Comparison of ENCODE assay signal across 19 cellular contexts in genomic region chr9:20286154-20286553, GRCh38.
A peak's percentile ranks its signal among the peaks of the same experiment; 100 is the strongest.
DNase-seq lines count a peak whose midpoint lies in the region; ATAC-seq, FAIRE-seq and TF ChIP-seq lines count a peak whose summit lies in the region.
"Had no signal": no experiment of that assay in that cellular context is flagged by ENCODE, and none has a peak within 500 bp of the region (broad histone marks: within the 10 kb centered on the region; RNA-seq: fewer than 3 reads in every experiment).

No MANE protein-coding gene starts in this region.

- no peak for TF ChIP-seq EP300 in HepG2 (IDR thresholded peaks at IDR 0.05; ENCODE audit: low read depth in 2 of 2, low read length in 2 of 2)
- TF ChIP-seq EP300 in HepG2 (CRISPR knock-in tag; IDR thresholded peaks at IDR 0.05; ENCODE audit: borderline replicate concordance): no peak

- no peak overlapping the region for H2AFZ ChIP-seq in HepG2 (ENCODE audit: low read length)

- no peaks in the 10 kb centered on the region for H3K27me3 Mint-ChIP-seq in endodermal cell (ENCODE audit: insufficient read depth)

- H3K27ac Mint-ChIP-seq in endodermal cell: no peak overlapping the region
- H3K27ac Mint-ChIP-seq: CD8-positive, alpha-beta T cell; HFFc6 had no signal

- intact Hi-C loops in HepG2 (cut with micrococcal nuclease; ENCODE audit: unreplicated experiment): no loop called here
- intact Hi-C loops in right lobe of liver (cut with DNase I): no loop called here

- H3K9me3 ChIP-seq in HepG2 (ENCODE audit: low read length): no peaks in the 10 kb centered on the region
- H3K9me3 ChIP-seq in right lobe of liver: no peaks in the 10 kb centered on the region
- H3K9me3 ChIP-seq in endodermal cell (ENCODE audit: control insufficient read depth, low read length): peaks cover 16% of the 10 kb centered on the region
- H3K9me3 ChIP-seq: A549, Caco-2, HAP-1 had no signal

- H3K36me3 Mint-ChIP-seq in endodermal cell (ENCODE audit: low read depth): no peaks in the 10 kb centered on the region
- H3K36me3 Mint-ChIP-seq: CD8-positive, alpha-beta T cell had no signal

- H3K9ac ChIP-seq in HepG2 (ENCODE audit: insufficient read depth, low read depth, low read length) (no peak overlapping the region), endodermal cell (ENCODE audit: extremely low read depth, low read length, poor library complexity, severe bottlenecking) (no peak overlapping the region)

- DNase-seq in HepG2 (ENCODE audit: low spot score) (no peak), right lobe of liver (no peak), endodermal cell (peak; percentile 2), retina (peak; percentile 84), NCI-H1930 (lab: John Stamatoyannopoulos, UW) (no peak), cerebellum (ENCODE audit: low spot score) (no peak)
- DNase-seq: 8988T; C1 segment of cervical spinal cord; Caco-2; CD8-positive, alpha-beta T cell; DMS153; DND-41; GOT3; HFFc6 had no signal

- H3K27me3 ChIP-seq in HepG2 (ENCODE audit: control insufficient read depth in 1 of 2, insufficient read depth in 2 of 2, low read length in 2 of 2) (no peaks in the 10 kb centered on the region), right lobe of liver (no peaks in the 10 kb centered on the region), endodermal cell (ENCODE audit: control insufficient read depth, insufficient read depth, low read length, poor library complexity, severe bottlenecking) (no peaks in the 10 kb centered on the region)

- no peaks in the 10 kb centered on the region for H3K79me2 ChIP-seq in HepG2 (ENCODE audit: insufficient read depth, low read length)

- FAIRE-seq in HepG2 (lab: Jason Lieb, UNC): no peak
- FAIRE-seq: A549, G401.6, GM12892, H54 had no signal

- peaks cover 8% of the 10 kb centered on the region for H3K9me3 Mint-ChIP-seq in endodermal cell
- H3K9me3 Mint-ChIP-seq: HFFc6 had no signal

- no TSS peak for BruUV-seq in HepG2 (replicated peaks; lab: Mats Ljungman, UMichigan)

- peaks cover 18% of the 10 kb centered on the region for H3K4me1 Mint-ChIP-seq in endodermal cell

- in situ Hi-C loops in HepG2 (cut with HindIII; ENCODE audit: extremely low pct_ligation_motif_present, low pct_unique_long_range_greater_than_20kb): no loop called here

- H3K4me3 ChIP-seq in HepG2 (replicated peaks in 1 of 3; ENCODE audit: insufficient read depth in 1 of 3, low read depth in 2 of 3, low read length in 3 of 3) (no peak overlapping the region), right lobe of liver (no peak overlapping the region), endodermal cell (ENCODE audit: low read length) (no peak overlapping the region)
- H3K4me3 ChIP-seq: A549, HAP-1 had no signal

- no peaks in the 10 kb centered on the region for H3K36me3 ChIP-seq in HepG2 (replicated peaks in 1 of 2; ENCODE audit: control insufficient read depth in 1 of 2, insufficient read depth in 2 of 2, low read length in 2 of 2)
- H3K36me3 ChIP-seq in right lobe of liver: no peaks in the 10 kb centered on the region
- no peaks in the 10 kb centered on the region for H3K36me3 ChIP-seq in endodermal cell (ENCODE audit: control insufficient read depth, insufficient read depth, low read length)
- H3K36me3 ChIP-seq: HAP-1 had no signal

- H3K4me3 Mint-ChIP-seq in endodermal cell: no peak overlapping the region
- H3K4me3 Mint-ChIP-seq: CD8-positive, alpha-beta T cell; HFFc6 had no signal

- TF ChIP-seq RAD21 in HepG2 (CRISPR knock-in tag; IDR thresholded peaks at IDR 0.05): no peak

- no peak for TF ChIP-seq CTCF in HepG2 (CRISPR knock-in tag; IDR thresholded peaks at IDR 0.05)
- TF ChIP-seq CTCF in right lobe of liver (IDR thresholded peaks at IDR 0.05): no peak
- no peak for TF ChIP-seq CTCF in endodermal cell (conservative IDR thresholded peaks at IDR 0.05)

- CTCF ChIA-PET in HepG2 (lab: Yijun Ruan, JAX; ENCODE audit: low intra/inter-chr PET ratio, low total read pairs): no interaction called here

- POLR2A ChIA-PET in HepG2 (lab: Yijun Ruan, JAX): no interaction called here

- H3K4me2 ChIP-seq in HepG2 (ENCODE audit: low read depth, low read length): 0 out of 2 replicates have a peak overlapping the region, but pooled peaks have one; percentile 30
- H3K4me2 ChIP-seq: A549 had no signal

- H3K27ac ChIP-seq in HepG2 (ENCODE audit: extremely low read length, insufficient read depth, low read length) (peak overlapping the region; percentile 37), right lobe of liver (no peak overlapping the region), endodermal cell (ENCODE audit: low read depth, low read length) (no peak overlapping the region)
- H3K27ac ChIP-seq: A549 had no signal

- ATAC-seq in HepG2 (no peak), right lobe of liver (no peak)
- ATAC-seq: A549; CD8-positive, alpha-beta T cell had no signal

- H4K20me1 ChIP-seq in HepG2 (ENCODE audit: insufficient read depth, low read length): no peaks in the 10 kb centered on the region

- no peak for TF ChIP-seq POLR2A in HepG2 (IDR thresholded peaks at IDR 0.05; ENCODE audit: insufficient read depth in 1 of 2, low read depth in 2 of 2, low read length in 2 of 2)
- TF ChIP-seq POLR2A in right lobe of liver (IDR thresholded peaks at IDR 0.05): no peak

- H3K4me1 ChIP-seq in HepG2 (ENCODE audit: insufficient read depth, low read length): peaks cover 52% of the 10 kb centered on the region
- no peaks in the 10 kb centered on the region for H3K4me1 ChIP-seq in right lobe of liver
- peaks cover 3% of the 10 kb centered on the region for H3K4me1 ChIP-seq in endodermal cell (ENCODE audit: control insufficient read depth, insufficient read depth, low read length)
- H3K4me1 ChIP-seq: A549, HAP-1 had no signal

- 100% methylated on average over 1 of the region's 1 CpG for WGBS in HepG2 (ENCODE audit: low lambda C conversion rate)
- WGBS in right lobe of liver (ENCODE audit: insufficient coverage, low coverage, low lambda C conversion rate, missing lambda C conversion rate): 78% methylated on average over 1 of the region's 1 CpG
- 100% methylated on average over 1 of the region's 1 CpG; no CpG with 5 or more reads in 1 of the 2 experiments for WGBS in endodermal cell (ENCODE audit: insufficient coverage in 1 of 2, insufficient read length in 1 of 2), 2 experiments

TF ChIP-seq in HepG2, 621 proteins besides CTCF, POLR2A, EP300 and RAD21:
- no peak for TF ChIP-seq RARG (CRISPR knock-in tag; IDR thresholded peaks at IDR 0.05; ENCODE audit: low read depth)
- 0 out of 2 replicates have a peak, but pooled peaks have one; percentile 2 for TF ChIP-seq RBFOX2 (IDR thresholded peaks at IDR 0.05; ENCODE audit: low read depth, low read length)
TF ChIP-seq in HepG2: peak in this region for 1.

Comparison
In these comparisons a context has a peak if more than half of its experiments do, and no peak if none do; other contexts are left out.
1. DNase-seq: peak in endodermal cell (single experiment) and retina (single experiment); none in HepG2 (single experiment), right lobe of liver (0 of 3), NCI-H1930 (0 of 2) and cerebellum (single experiment).